Comparison of ENCODE assay signal across 19 cellular contexts in genomic region chr4:65126200-65126599, GRCh38.
DNase-seq lines count a peak whose midpoint lies in the region; ATAC-seq and TF ChIP-seq lines count a peak whose summit lies in the region.
"Had no signal": no experiment of that assay in that cellular context is flagged by ENCODE, and none has a peak within 500 bp of the region (broad histone marks: within the 10 kb centered on the region; RNA-seq: fewer than 3 reads in every experiment).

No MANE protein-coding gene starts in this region.

- H2AFZ ChIP-seq in SU-DHL-6 (ENCODE audit: low read depth, low read length, severe bottlenecking): no peak overlapping the region

- no peaks in the 10 kb centered on the region for H3K9me3 Mint-ChIP-seq in endodermal cell
- peaks cover 5% of the 10 kb centered on the region for H3K9me3 Mint-ChIP-seq in activated T-helper 1 cell treated with anti-CD3 and anti-CD28 coated beads, Interleukin-12 subunit alpha, Interleukin-12 subunit beta, Interleukin-2, Interleukin-4 antibody, amounts not matched to agents 30 ng/mL and 10 ng/mL and 1 ng/mL, durations not matched to agents 14 hours and 24 hours and 36 hours
- H3K9me3 Mint-ChIP-seq: GM23338, H9 had no signal

- peak overlapping the region; percentile 31 for H3K4me2 ChIP-seq in SU-DHL-6 (ENCODE audit: low read depth, low read length, poor library complexity, severe bottlenecking)
- H3K4me2 ChIP-seq: A549, GM23338 had no signal

- H4K20me1 ChIP-seq in SU-DHL-6 (ENCODE audit: low read depth, low read length): no peaks in the 10 kb centered on the region

- H3K4me1 ChIP-seq in endodermal cell (ENCODE audit: control insufficient read depth, insufficient read depth, low read length): no peaks in the 10 kb centered on the region
- H3K4me1 ChIP-seq: A549 had no signal

- H3K9me3 ChIP-seq in SU-DHL-6 (ENCODE audit: insufficient read depth, low read length): no peaks in the 10 kb centered on the region
- no peaks in the 10 kb centered on the region for H3K9me3 ChIP-seq in endodermal cell (ENCODE audit: control insufficient read depth, low read length)
- H3K9me3 ChIP-seq: A549 had no signal

- H3F3A ChIP-seq in SU-DHL-6 (ENCODE audit: insufficient read depth): no peaks in the 10 kb centered on the region

- H3K9ac ChIP-seq in SU-DHL-6 (ENCODE audit: low read length): no peak overlapping the region
- H3K9ac ChIP-seq in endodermal cell (ENCODE audit: extremely low read depth, low read length, poor library complexity, severe bottlenecking): no peak overlapping the region

- H3K27ac Mint-ChIP-seq in endodermal cell: no peak overlapping the region
- no peak overlapping the region for H3K27ac Mint-ChIP-seq in activated T-helper 1 cell treated with anti-CD3 and anti-CD28 coated beads, Interleukin-12 subunit alpha, Interleukin-12 subunit beta, Interleukin-2, Interleukin-4 antibody, amounts not matched to agents 30 ng/mL and 10 ng/mL and 1 ng/mL, durations not matched to agents 14 hours and 24 hours and 36 hours
- H3K27ac Mint-ChIP-seq: CD4-positive, alpha-beta memory T cell; GM23338; H9 had no signal

- no peaks in the 10 kb centered on the region for H3K9me2 ChIP-seq in SU-DHL-6 (replicated peaks; ENCODE audit: insufficient read depth, low read length)

- TF ChIP-seq CTCF in GM12865 (IDR thresholded peaks at IDR 0.05; ENCODE audit: insufficient read depth, low read depth, low read length, missing control alignments) (no peak), SU-DHL-6 (IDR thresholded peaks at IDR 0.05; ENCODE audit: insufficient read depth, low read length, poor library complexity, severe bottlenecking) (no peak), endodermal cell (conservative IDR thresholded peaks at IDR 0.05) (no peak), foreskin fibroblast (IDR thresholded peaks at IDR 0.05; ENCODE audit: low read depth, low read length) (no peak)

- H3K27ac ChIP-seq in SU-DHL-6 (ENCODE audit: low read depth, low read length) (no peak overlapping the region), endodermal cell (ENCODE audit: low read depth, low read length) (no peak overlapping the region)
- H3K27ac ChIP-seq: A549 had no signal

- H3K27me3 Mint-ChIP-seq in endodermal cell (ENCODE audit: insufficient read depth): no peaks in the 10 kb centered on the region
- no peaks in the 10 kb centered on the region for H3K27me3 Mint-ChIP-seq in activated T-helper 1 cell treated with anti-CD3 and anti-CD28 coated beads, Interleukin-12 subunit alpha, Interleukin-12 subunit beta, Interleukin-2, Interleukin-4 antibody, amounts not matched to agents 30 ng/mL and 10 ng/mL and 1 ng/mL, durations not matched to agents 14 hours and 24 hours and 36 hours (ENCODE audit: insufficient read depth)
- H3K27me3 Mint-ChIP-seq: CD4-positive, alpha-beta memory T cell had no signal

- 83 to 100% methylated on average over 1 of the region's 2 CpGs for WGBS in endodermal cell (ENCODE audit: insufficient coverage in 1 of 2, insufficient read length in 1 of 2), 2 experiments

- no peaks in the 10 kb centered on the region for H3K79me2 ChIP-seq in SU-DHL-6 (ENCODE audit: insufficient read depth, low read length)

- no peaks in the 10 kb centered on the region for H3K36me3 Mint-ChIP-seq in endodermal cell (ENCODE audit: low read depth)
- no peaks in the 10 kb centered on the region for H3K36me3 Mint-ChIP-seq in activated T-helper 1 cell treated with anti-CD3 and anti-CD28 coated beads, Interleukin-12 subunit alpha, Interleukin-12 subunit beta, Interleukin-2, Interleukin-4 antibody, amounts not matched to agents 30 ng/mL and 10 ng/mL and 1 ng/mL, durations not matched to agents 14 hours and 24 hours and 36 hours (ENCODE audit: low read depth)
- H3K36me3 Mint-ChIP-seq: CD4-positive, alpha-beta memory T cell had no signal

- H3K4me1 Mint-ChIP-seq in endodermal cell: no peaks in the 10 kb centered on the region
- H3K4me1 Mint-ChIP-seq in activated T-helper 1 cell treated with anti-CD3 and anti-CD28 coated beads, Interleukin-12 subunit alpha, Interleukin-12 subunit beta, Interleukin-2, Interleukin-4 antibody, amounts not matched to agents 30 ng/mL and 10 ng/mL and 1 ng/mL, durations not matched to agents 14 hours and 24 hours and 36 hours (ENCODE audit: low read depth): no peaks in the 10 kb centered on the region
- H3K4me1 Mint-ChIP-seq: CD4-positive, alpha-beta memory T cell; GM23338; H9 had no signal

- H3K27me3 ChIP-seq in SU-DHL-6 (ENCODE audit: low read length): no peaks in the 10 kb centered on the region
- no peaks in the 10 kb centered on the region for H3K27me3 ChIP-seq in endodermal cell (ENCODE audit: control insufficient read depth, insufficient read depth, low read length, poor library complexity, severe bottlenecking)

- H3K36me3 ChIP-seq in SU-DHL-6 (ENCODE audit: low read length): no peaks in the 10 kb centered on the region
- no peaks in the 10 kb centered on the region for H3K36me3 ChIP-seq in endodermal cell (ENCODE audit: control insufficient read depth, insufficient read depth, low read length)

- peak; percentile 2 for DNase-seq in GM12865 (ENCODE audit: low read depth)
- DNase-seq in endodermal cell: no peak
- no peak for DNase-seq in activated T-helper 1 cell treated with anti-CD3 and anti-CD28 coated beads, Interleukin-12 subunit alpha, Interleukin-12 subunit beta, Interleukin-2, Interleukin-4 antibody, amounts not matched to agents 30 ng/mL and 10 ng/mL and 1 ng/mL, durations not matched to agents 14 hours and 24 hours and 36 hours (ENCODE audit: low spot score)
- no peak for DNase-seq in kidney tubule cell (ENCODE audit: low spot score)
- no peak for DNase-seq in foreskin fibroblast
- DNase-seq: 8988T; C1 segment of cervical spinal cord; Calu3; CD4-positive, alpha-beta memory T cell; COR-L47; DMS53; DMS79 treated with DMSO at 0.1 percent for 48 hours; GF-D8; H9 had no signal

- intact Hi-C loops in activated T-helper 1 cell treated with anti-CD3 and anti-CD28 coated beads, Interleukin-12 subunit alpha, Interleukin-12 subunit beta, Interleukin-2, Interleukin-4 antibody, amounts not matched to agents 30 ng/mL and 10 ng/mL and 1 ng/mL, durations not matched to agents 14 hours and 24 hours and 36 hours (cut with micrococcal nuclease): loop anchor here (10.0 kb wide), 1 partner anchor 59 kb away; no protein-coding TSS in a partner anchor

- peak; percentile 74 for ATAC-seq in HG03439 (IDR thresholded peaks at IDR 0.05; ENCODE audit: unreplicated experiment)
- ATAC-seq: A549, GM23338, HCT116 had no signal

- H3K4me3 ChIP-seq in GM12865 (ENCODE audit: low read depth, low read length) (no peak overlapping the region), SU-DHL-6 (ENCODE audit: insufficient read depth, low read length, poor library complexity, severe bottlenecking) (no peak overlapping the region), endodermal cell (ENCODE audit: low read length) (no peak overlapping the region), foreskin fibroblast (ENCODE audit: low read depth in 1 of 2, low read length in 2 of 2) (no peak overlapping the region)
- H3K4me3 ChIP-seq: A549, GM23338 had no signal

- no peak overlapping the region for H3K4me3 Mint-ChIP-seq in endodermal cell
- no peak overlapping the region for H3K4me3 Mint-ChIP-seq in activated T-helper 1 cell treated with anti-CD3 and anti-CD28 coated beads, Interleukin-12 subunit alpha, Interleukin-12 subunit beta, Interleukin-2, Interleukin-4 antibody, amounts not matched to agents 30 ng/mL and 10 ng/mL and 1 ng/mL, durations not matched to agents 14 hours and 24 hours and 36 hours
- H3K4me3 Mint-ChIP-seq: CD4-positive, alpha-beta memory T cell; GM23338; H9 had no signal
